13 cellular contexts compared by ENCODE assay signal in genomic region chr7:107387573-107388219, GRCh38.
DNase-seq lines count a peak whose midpoint lies in the region; ATAC-seq, FAIRE-seq and TF ChIP-seq lines count a peak whose summit lies in the region.
"Had no signal": no experiment of that assay in that cellular context is flagged by ENCODE, and none has a peak within 500 bp of the region (broad histone marks: within the 10 kb centered on the region; RNA-seq: fewer than 3 reads in every experiment).

No MANE protein-coding gene starts in this region.

- TF ChIP-seq CTCF in Panc1 (IDR thresholded peaks at IDR 0.05) (no peak), osteocyte (IDR thresholded peaks at IDR 0.05) (no peak)

- CTCF ChIA-PET in Panc1 (lab: Charles Lee) = no interaction called here

- no peaks in the 10 kb centered on the region for H3K27me3 ChIP-seq in Panc1 (ENCODE audit: control insufficient read depth, insufficient read depth, low read length)
- H3K27me3 ChIP-seq: breast epithelium had no signal

- peaks cover 9% of the 10 kb centered on the region; the same call in 1 of the 2 replicates for H3K4me1 ChIP-seq in Panc1 (ENCODE audit: control insufficient read depth, insufficient read depth, low read length)
- H3K4me1 ChIP-seq: breast epithelium had no signal

- peak; percentile 71 for FAIRE-seq in endometrium (lab: Jason Lieb, UNC)
- no peak for FAIRE-seq in frontal cortex (lab: Jason Lieb, UNC)

- no peaks in the 10 kb centered on the region for H3K36me3 ChIP-seq in Panc1 (ENCODE audit: control insufficient read depth, insufficient read depth, low read length)
- H3K36me3 ChIP-seq: breast epithelium had no signal

- intact Hi-C loops in Panc1 (cut with micrococcal nuclease; ENCODE audit: unreplicated experiment) = no loop called here

- BruUV-seq in Panc1 (replicated peaks; lab: Mats Ljungman, UMichigan) = no TSS peak

- H3K4me3 ChIP-seq in Panc1 (ENCODE audit: low read depth in 2 of 2, low read length in 2 of 2) = no peak overlapping the region
- H3K4me3 ChIP-seq: breast epithelium, skin epidermis had no signal

- DNase-seq in ELR (ENCODE audit: low read depth) (peak; percentile 65), Panc1 (ENCODE audit: low read depth, low spot score) (no peak), osteocyte (ENCODE audit: extremely low spot score, unreplicated experiment) (no peak), NCI-H82 treated with DMSO at 0.1 percent for 48 hours (lab: John Stamatoyannopoulos, UW; ENCODE audit: unreplicated experiment) (no peak), frontal cortex (ENCODE audit: low spot score in 2 of 2) (no peak)
- DNase-seq in effector CD8-positive, alpha-beta T cell (lab: John Stamatoyannopoulos, UW) = no peak
- no peak for DNase-seq in activated naive CD4-positive, alpha-beta T cell treated with anti-CD3 and anti-CD28 coated beads, Interleukin-2, amount 50 U/mL, for 16 hours
- DNase-seq: activated CD8-positive, alpha-beta memory T cell treated with anti-CD3 and anti-CD28 coated beads for 24 hours; stimulated activated CD8-positive, alpha-beta memory T cell treated with anti-CD3 and anti-CD28 coated beads, Interleukin-4, amount 100 ng/mL, for 48 hours; SW 1271 had no signal

- POLR2A ChIA-PET in Panc1 (lab: Charles Lee) = no interaction called here

- in situ Hi-C loops in Panc1 (cut with HindIII; ENCODE audit: low pct_unique_long_range_greater_than_20kb, low sequenced_read_pairs) = no loop called here

- peak; percentile 70; the same call in 1 of the 2 replicates for ATAC-seq in Panc1

- peaks cover 31% of the 10 kb centered on the region for H3K4me1 Mint-ChIP-seq in osteocyte (ENCODE audit: unreplicated experiment)

- H3K9me3 ChIP-seq in Panc1 (ENCODE audit: control insufficient read depth, insufficient read depth, low read depth, low read length) = no peaks in the 10 kb centered on the region
- H3K9me3 ChIP-seq: breast epithelium had no signal

- no peak overlapping the region for H3K27ac ChIP-seq in Panc1 (ENCODE audit: low read length)
- H3K27ac ChIP-seq: breast epithelium had no signal

- no peaks in the 10 kb centered on the region for H3K36me3 Mint-ChIP-seq in osteocyte (ENCODE audit: unreplicated experiment)

- no peaks in the 10 kb centered on the region for H3K9me3 Mint-ChIP-seq in osteocyte (ENCODE audit: unreplicated experiment)

- peak overlapping the region; percentile 46 for H3K4me3 Mint-ChIP-seq in osteocyte (ENCODE audit: unreplicated experiment)

- H3K27ac Mint-ChIP-seq in osteocyte (ENCODE audit: unreplicated experiment) = peak overlapping the region; percentile 97

- no peaks in the 10 kb centered on the region for H3K27me3 Mint-ChIP-seq in osteocyte (ENCODE audit: unreplicated experiment)
